In genomic region chr3:64494530-64494929, GRCh38 we compare ENCODE assay signal across 17 cellular contexts.
A peak's percentile ranks its signal among the peaks of the same experiment; 100 is the strongest.
DNase-seq lines count a peak whose midpoint lies in the region; ATAC-seq and TF ChIP-seq lines count a peak whose summit lies in the region.
"Had no signal": no experiment of that assay in that cellular context is flagged by ENCODE, and none has a peak within 500 bp of the region (broad histone marks: within the 10 kb centered on the region; RNA-seq: fewer than 3 reads in every experiment).

No MANE protein-coding gene starts in this region.

- DNase-seq in NCI-H748 (lab: John Stamatoyannopoulos, UW; ENCODE audit: unreplicated experiment) (peak; percentile 18), NCI-H748 treated with DMSO at 0.1 percent for 48 hours (lab: John Stamatoyannopoulos, UW) (no peak), NCI-H446 treated with DMSO at 0.1 percent for 48 hours (lab: John Stamatoyannopoulos, UW) (peak; percentile 6), fibroblast of villous mesenchyme (ENCODE audit: low read depth) (peak; percentile 52), type B pancreatic cell (ENCODE audit: extremely low spot score, unreplicated experiment) (no peak)
- no peak for DNase-seq in activated naive CD4-positive, alpha-beta T cell treated with anti-CD3 and anti-CD28 coated beads, Interleukin-2, amount 50 U/mL, for 16 hours
- DNase-seq: CD8-positive, alpha-beta memory T cell; NCI-H1436; OCI-M1; RPMI8226; SIG-M5 had no signal

- no peak overlapping the region for H3K27ac Mint-ChIP-seq in type B pancreatic cell
- H3K27ac Mint-ChIP-seq: CD8-positive, alpha-beta memory T cell; GM23338 had no signal

- ATAC-seq in GM18502 (IDR thresholded peaks at IDR 0.05; ENCODE audit: poor library complexity, unreplicated experiment) (no peak), HG02884 (IDR thresholded peaks at IDR 0.05; ENCODE audit: unreplicated experiment) (no peak)
- ATAC-seq: GM23338, HCT116, K562 had no signal

- TF ChIP-seq CTCF in fibroblast of villous mesenchyme (IDR thresholded peaks at IDR 0.05; ENCODE audit: insufficient read depth, low read depth, low read length) (no peak), type B pancreatic cell (conservative IDR thresholded peaks at IDR 0.05) (no peak)

- H3K27me3 Mint-ChIP-seq in type B pancreatic cell = no peaks in the 10 kb centered on the region

- no peak overlapping the region for H3K4me3 ChIP-seq in fibroblast of villous mesenchyme (ENCODE audit: low read depth, low read length)
- H3K4me3 ChIP-seq: BLaER1 treated with 17β-estradiol and CSF1 and Interleukin-3, amounts not matched to agents 10 nM and 100 nM; GM23338; K562 had no signal

- H3K4me3 Mint-ChIP-seq in type B pancreatic cell = peak overlapping the region; percentile 3
- H3K4me3 Mint-ChIP-seq: CD8-positive, alpha-beta memory T cell; GM23338 had no signal

- peaks cover 39% of the 10 kb centered on the region for H3K4me1 Mint-ChIP-seq in type B pancreatic cell (ENCODE audit: unreplicated experiment)
- H3K4me1 Mint-ChIP-seq: CD8-positive, alpha-beta memory T cell had no signal

- no peaks in the 10 kb centered on the region for H3K36me3 Mint-ChIP-seq in type B pancreatic cell

- H3K9me3 Mint-ChIP-seq in type B pancreatic cell = no peaks in the 10 kb centered on the region
- H3K9me3 Mint-ChIP-seq: CD8-positive, alpha-beta memory T cell; GM23338 had no signal

Comparison
In these comparisons a context has a peak if more than half of its experiments do, and no peak if none do; other contexts are left out.
1. DNase-seq: peak in NCI-H748 (single experiment), NCI-H446 treated with DMSO at 0.1 percent for 48 hours (single experiment) and fibroblast of villous mesenchyme (single experiment); none in NCI-H748 treated with DMSO at 0.1 percent for 48 hours (single experiment), type B pancreatic cell (single experiment) and activated naive CD4-positive, alpha-beta T cell treated with anti-CD3 and anti-CD28 coated beads, Interleukin-2, amount 50 U/mL, for 16 hours (single experiment).